2 cellular contexts compared by ENCODE assay signal in genomic region chr20:49328790-49329189, GRCh38.
TF ChIP-seq lines count a peak whose summit lies in the region.

No MANE protein-coding gene starts in this region.

TF ChIP-seq in HepG2, 621 proteins besides CTCF, POLR2A, EP300 and RAD21:
- TF ChIP-seq ZNF747 (CRISPR knock-in tag; IDR thresholded peaks at IDR 0.05; ENCODE audit: borderline replicate concordance) (no peak), PHF8 (CRISPR knock-in tag; IDR thresholded peaks at IDR 0.05) (no peak), ZNF329 (CRISPR knock-in tag; IDR thresholded peaks at IDR 0.05; ENCODE audit: low read depth) (peak; percentile 98), MXD3 (CRISPR knock-in tag; IDR thresholded peaks at IDR 0.05) (no peak)
- TF ChIP-seq, protein P1, sequence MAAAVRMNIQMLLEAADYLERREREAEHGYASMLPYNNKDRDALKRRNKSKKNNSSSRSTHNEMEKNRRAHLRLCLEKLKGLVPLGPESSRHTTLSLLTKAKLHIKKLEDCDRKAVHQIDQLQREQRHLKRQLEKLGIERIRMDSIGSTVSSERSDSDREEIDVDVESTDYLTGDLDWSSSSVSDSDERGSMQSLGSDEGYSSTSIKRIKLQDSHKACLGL (CRISPR knock-in tag; IDR thresholded peaks at IDR 0.05) = no peak

TF ChIP-seq in GM23338, 12 proteins besides CTCF, POLR2A, EP300 and RAD21:
- TF ChIP-seq ZNF114 (CRISPR knock-in tag; IDR thresholded peaks at IDR 0.05) (no peak), POLR2AphosphoS5 (IDR thresholded peaks at IDR 0.05; ENCODE audit: low read depth) (no peak), NANOG (IDR thresholded peaks at IDR 0.05; ENCODE audit: borderline replicate concordance) (no peak), ZNF462 (CRISPR knock-in tag; IDR thresholded peaks at IDR 0.05) (no peak), REST (IDR thresholded peaks at IDR 0.05; ENCODE audit: unreplicated experiment) (no peak), EZH2 (IDR thresholded peaks at IDR 0.05; ENCODE audit: low read depth, unreplicated experiment) (no peak), EZH2phosphoT487 (IDR thresholded peaks at IDR 0.05; ENCODE audit: unreplicated experiment) (no peak), STAT1 (IDR thresholded peaks at IDR 0.05; ENCODE audit: unreplicated experiment) (no peak), ZNF331 (CRISPR knock-in tag; IDR thresholded peaks at IDR 0.05; ENCODE audit: low read depth) (no peak), JUNB (IDR thresholded peaks at IDR 0.05; ENCODE audit: unreplicated experiment) (no peak), CREB1 (CRISPR knock-in tag; IDR thresholded peaks at IDR 0.05; ENCODE audit: low read depth) (no peak)
- TF ChIP-seq, protein P2, sequence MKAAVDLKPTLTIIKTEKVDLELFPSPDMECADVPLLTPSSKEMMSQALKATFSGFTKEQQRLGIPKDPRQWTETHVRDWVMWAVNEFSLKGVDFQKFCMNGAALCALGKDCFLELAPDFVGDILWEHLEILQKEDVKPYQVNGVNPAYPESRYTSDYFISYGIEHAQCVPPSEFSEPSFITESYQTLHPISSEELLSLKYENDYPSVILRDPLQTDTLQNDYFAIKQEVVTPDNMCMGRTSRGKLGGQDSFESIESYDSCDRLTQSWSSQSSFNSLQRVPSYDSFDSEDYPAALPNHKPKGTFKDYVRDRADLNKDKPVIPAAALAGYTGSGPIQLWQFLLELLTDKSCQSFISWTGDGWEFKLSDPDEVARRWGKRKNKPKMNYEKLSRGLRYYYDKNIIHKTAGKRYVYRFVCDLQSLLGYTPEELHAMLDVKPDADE (IDR thresholded peaks at IDR 0.05) = no peak
TF ChIP-seq in GM23338: peak in this region for 0.
